ENCODE assay signal across 31 cellular contexts in the genomic region with DNA sequence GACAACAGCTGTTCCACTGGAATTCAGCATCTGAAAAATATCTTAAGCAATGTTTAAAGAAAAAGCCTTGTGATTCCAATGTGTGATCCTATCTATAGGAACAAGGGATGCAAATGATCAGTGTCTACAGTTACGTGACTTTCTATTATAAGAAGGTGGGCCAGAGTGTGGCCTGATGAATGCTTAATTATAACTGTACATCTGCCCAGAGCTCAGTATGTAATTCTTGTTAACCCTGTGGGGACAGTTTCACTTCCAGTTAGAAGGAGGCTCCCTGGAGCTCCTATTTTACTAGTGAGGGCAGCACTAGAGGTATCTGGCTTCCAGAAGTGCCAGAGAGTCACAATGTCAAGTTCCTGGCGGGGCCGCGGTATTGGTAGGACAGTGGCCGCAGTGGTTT.
"Had no signal": no experiment of that assay in that cellular context is flagged by ENCODE, and none has a peak within 500 bp of the region (broad histone marks: within the 10 kb centered on the region; RNA-seq: fewer than 3 reads in every experiment).

No MANE protein-coding gene starts in this region.

- H3K27me3 ChIP-seq: ascending aorta, cardiac muscle cell had no signal

- DNase-seq: activated CD4-positive, alpha-beta T cell treated with anti-CD3 and anti-CD28 coated beads, Interleukin-2, amount 10 ng/mL, durations not matched to agents 24 days and 14 days; activated CD4-positive, alpha-beta T cell treated with anti-CD3 and anti-CD28 coated beads, Interleukin-2, amount 50 U/mL, for 4 hours; activated CD4-positive, CD25-positive, alpha-beta regulatory T cell; activated CD8-positive, alpha-beta T cell treated with anti-CD3 and anti-CD28 coated beads for 36 hours; activated effector memory CD4-positive, alpha-beta T cell treated with anti-CD3 and anti-CD28 coated beads, Interleukin-2, amount 50 U/mL, for 16 hours; activated naive CD4-positive, alpha-beta T cell; activated naive CD4-positive, alpha-beta T cell treated with anti-CD3 and anti-CD28 coated beads, Interleukin-2, amount 50 U/mL, for 16 hours; activated naive CD8-positive, alpha-beta T cell treated with anti-CD3 and anti-CD28 coated beads for 36 hours; activated T-cell treated with anti-CD3 and anti-CD28 coated beads, Interleukin-2, amount 50 U/mL, for 1 hour; activated T-cell treated with anti-CD3 and anti-CD28 coated beads, Interleukin-2, amount 50 U/mL, for 72 hours; amniotic stem cell; Kasumi-1; MG63; NCI-H1048; NCI-H1105 treated with DMSO at 0.1 percent for 48 hours; NCI-H1436; NCI-H1694; NCI-H1930; NCI-H2081 treated with DMSO at 0.1 percent for 48 hours; NCI-H226; NCI-H446 treated with DMSO at 0.1 percent for 48 hours; NCI-H524; Right ventricle myocardium superior; SW 1271; T-helper 1 cell; T-helper 2 cell; T-helper 9 cell; WERI-Rb-1 had no signal

- H3K4me1 ChIP-seq: ascending aorta had no signal

- ATAC-seq: activated CD8-positive, alpha-beta T cell treated with anti-CD3 and anti-CD28 coated beads for 36 hours; activated T-cell treated with anti-CD3 and anti-CD28 coated beads, Interleukin-2, amount 50 U/mL, for 72 hours; activated T-helper 17 cell treated with anti-CD3 and anti-CD28 coated beads, Interleukin-2, amount 50 U/mL, for 72 hours had no signal

- H3K27ac ChIP-seq: ascending aorta, cardiac muscle cell, WERI-Rb-1 had no signal

- H3K36me3 ChIP-seq: ascending aorta, cardiac muscle cell, MG63, WERI-Rb-1 had no signal

- H3K9me3 ChIP-seq: ascending aorta, MG63 had no signal

- H3K4me3 ChIP-seq: ascending aorta, cardiac muscle cell, MG63 had no signal
